1 cellular context compared by ENCODE assay signal in the genomic region with DNA sequence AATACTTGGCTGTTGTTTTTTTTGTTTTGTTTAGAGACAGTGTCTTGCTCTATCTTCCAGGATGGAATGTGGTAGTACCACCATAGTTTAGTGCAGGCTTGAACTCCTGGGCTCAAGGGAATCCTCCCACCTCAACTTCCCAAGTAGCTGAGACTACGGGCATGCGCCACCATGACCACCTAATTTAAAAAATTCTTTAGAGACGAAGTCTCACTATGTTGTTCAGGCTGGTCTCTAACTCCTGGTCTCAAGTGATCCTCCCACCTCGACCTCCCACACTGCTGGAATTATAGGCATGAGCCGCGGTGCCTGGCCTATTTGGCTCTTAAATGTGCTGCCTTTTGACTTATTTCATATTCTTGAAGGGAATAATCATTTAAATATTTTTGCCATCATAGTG.
TF ChIP-seq lines count a peak whose summit lies in the region.

No MANE protein-coding gene starts in this region.

TF ChIP-seq in IMR-90, 13 proteins besides CTCF, POLR2A, EP300 and RAD21 (continued from another document):
- TF ChIP-seq MAFK (IDR thresholded peaks at IDR 0.05; ENCODE audit: low read depth, low read length) = no peak
- TF ChIP-seq, protein P1, sequence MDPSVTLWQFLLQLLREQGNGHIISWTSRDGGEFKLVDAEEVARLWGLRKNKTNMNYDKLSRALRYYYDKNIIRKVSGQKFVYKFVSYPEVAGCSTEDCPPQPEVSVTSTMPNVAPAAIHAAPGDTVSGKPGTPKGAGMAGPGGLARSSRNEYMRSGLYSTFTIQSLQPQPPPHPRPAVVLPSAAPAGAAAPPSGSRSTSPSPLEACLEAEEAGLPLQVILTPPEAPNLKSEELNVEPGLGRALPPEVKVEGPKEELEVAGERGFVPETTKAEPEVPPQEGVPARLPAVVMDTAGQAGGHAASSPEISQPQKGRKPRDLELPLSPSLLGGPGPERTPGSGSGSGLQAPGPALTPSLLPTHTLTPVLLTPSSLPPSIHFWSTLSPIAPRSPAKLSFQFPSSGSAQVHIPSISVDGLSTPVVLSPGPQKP (IDR thresholded peaks at IDR 0.05; ENCODE audit: borderline replicate concordance, low read depth, low read length) = no peak
- no peak for TF ChIP-seq NFE2L2 (IDR thresholded peaks at IDR 0.05; ENCODE audit: low read depth, low read length)
- TF ChIP-seq CHD1 (IDR thresholded peaks at IDR 0.05; ENCODE audit: low read depth, low read length) = no peak
- TF ChIP-seq CEBPB (IDR thresholded peaks at IDR 0.05; ENCODE audit: low read depth, low read length) = no peak
- TF ChIP-seq RCOR1 (IDR thresholded peaks at IDR 0.05; ENCODE audit: insufficient replicate concordance, low read length) = no peak
- TF ChIP-seq SMC3 (IDR thresholded peaks at IDR 0.05; ENCODE audit: low read depth, low read length) = no peak
- TF ChIP-seq MAZ (IDR thresholded peaks at IDR 0.05; ENCODE audit: borderline replicate concordance, low read depth, low read length) = no peak
TF ChIP-seq in IMR-90: peak in this region for 0.
